14 cellular contexts compared by ENCODE assay signal in the genomic region with DNA sequence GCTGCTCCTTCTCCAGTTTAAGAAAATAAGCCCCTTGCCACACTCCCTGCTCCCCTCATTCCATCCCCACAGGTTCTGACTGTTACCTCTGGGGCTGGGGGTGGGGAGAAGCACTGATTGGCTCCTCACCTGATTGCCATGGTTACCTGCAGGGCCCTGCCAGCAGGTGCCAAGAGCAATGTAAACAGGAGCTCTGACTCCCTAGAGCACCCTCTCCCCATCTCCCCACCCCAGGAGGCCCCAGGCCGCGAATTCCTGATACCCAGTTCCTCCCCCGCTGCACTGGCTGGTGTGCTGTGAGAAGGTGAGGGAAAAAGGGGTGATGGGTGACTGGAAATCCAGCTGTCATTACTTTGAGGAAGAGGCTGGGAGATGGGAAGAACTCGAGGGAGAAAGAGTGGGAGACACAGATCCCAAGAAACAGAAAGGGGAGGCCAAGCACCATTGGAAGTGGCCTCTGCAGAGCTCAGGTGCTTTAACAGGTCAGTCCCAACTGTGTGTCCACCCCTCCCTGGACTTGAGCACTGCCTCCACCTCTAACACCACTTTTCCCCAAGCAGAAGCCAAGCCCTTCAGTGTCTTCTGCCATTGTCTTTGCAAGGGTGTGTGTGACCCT. TPM values are rescaled to one million over a fixed set of nuclear protein-coding genes. Genes with fewer than 3 reads are reported as not detected.
A peak's percentile ranks its signal among the peaks of the same experiment; 100 is the strongest.
DNase-seq lines count a peak whose midpoint lies in the region; ATAC-seq lines count a peak whose summit lies in the region.
"Had no signal": no experiment of that assay in that cellular context is flagged by ENCODE, and none has a peak within 500 bp of the region (broad histone marks: within the 10 kb centered on the region; RNA-seq: fewer than 3 reads in every experiment).

No MANE protein-coding gene starts in this region.

- no CpG with 5 or more reads among the region's 4 CpGs for WGBS in trophoblast cell (ENCODE audit: extremely low coverage, insufficient coverage, insufficient read length)

- H3K79me2 ChIP-seq in trophoblast cell (ENCODE audit: control insufficient read depth, insufficient read depth, low read length, poor library complexity) = peaks cover 30% of the 10 kb centered on the region

- peaks cover 9% of the 10 kb centered on the region for H3K79me1 ChIP-seq in trophoblast cell (ENCODE audit: low read length)

- peaks cover 35% of the 10 kb centered on the region in 2 experiments for H3K36me3 ChIP-seq in trophoblast cell (ENCODE audit: control insufficient read depth in 1 of 2, insufficient read depth in 2 of 2, low read length in 2 of 2)

- no peak overlapping the region for H2BK120ac ChIP-seq in trophoblast cell (ENCODE audit: insufficient read depth, low read length, poor library complexity)

- H4K91ac ChIP-seq in trophoblast cell (ENCODE audit: low read depth, low read length) = no peak overlapping the region

- no peak overlapping the region for H2BK5ac ChIP-seq in trophoblast cell (ENCODE audit: low read depth, low read length, poor library complexity)

- H4K8ac ChIP-seq in trophoblast cell (ENCODE audit: low read depth, low read length) = no peak overlapping the region

- H3K18ac ChIP-seq in trophoblast cell (ENCODE audit: low read length) = no peak overlapping the region

- H3K4me2 ChIP-seq in trophoblast cell (ENCODE audit: low read length) = no peak overlapping the region

- no peaks in the 10 kb centered on the region for H3K27me3 ChIP-seq in trophoblast cell (ENCODE audit: insufficient read depth, low read length)

- H2BK12ac ChIP-seq in trophoblast cell (ENCODE audit: low read length) = no peak overlapping the region

- no peak overlapping the region for H3K14ac ChIP-seq in trophoblast cell (ENCODE audit: low read length)

- H2AFZ ChIP-seq in trophoblast cell (ENCODE audit: insufficient read depth, low read length, poor library complexity) = no peak overlapping the region
- H2AFZ ChIP-seq: parathyroid adenoma had no signal

- no peak overlapping the region for H3K23ac ChIP-seq in trophoblast cell (ENCODE audit: low read length)

- H3K9me3 ChIP-seq in trophoblast cell (ENCODE audit: insufficient read depth, low read depth, low read length) = no peaks in the 10 kb centered on the region

- H3K9ac ChIP-seq in trophoblast cell (ENCODE audit: low read length) = no peak overlapping the region
- H3K9ac ChIP-seq: parathyroid adenoma had no signal

- peaks cover 8 to 15% of the 10 kb centered on the region in 2 experiments for H3K4me1 ChIP-seq in trophoblast cell (ENCODE audit: control insufficient read depth in 1 of 2, insufficient read depth in 2 of 2, low read length in 2 of 2)

- ATAC-seq in HG02798 (IDR thresholded peaks at IDR 0.05; ENCODE audit: poor library complexity, unreplicated experiment) = no peak
- ATAC-seq in GM19463 (IDR thresholded peaks at IDR 0.05; ENCODE audit: unreplicated experiment) = no peak

- H4K12ac ChIP-seq in trophoblast cell (ENCODE audit: low read depth, low read length) = no peak overlapping the region

- H3K27ac ChIP-seq in trophoblast cell (ENCODE audit: low read depth, low read length) = no peak overlapping the region
- H3K27ac ChIP-seq: parathyroid adenoma had no signal

- H3K4me3 ChIP-seq in trophoblast cell (ENCODE audit: low read depth, low read length) = no peak overlapping the region

- peak overlapping the region; percentile 77 for H3K4ac ChIP-seq in trophoblast cell (ENCODE audit: low read depth, low read length)

- no peak overlapping the region for H2AK5ac ChIP-seq in trophoblast cell (ENCODE audit: low read length)

- DNase-seq in NCI-H2196 treated with DMSO at 0.1 percent for 48 hours (lab: John Stamatoyannopoulos, UW; ENCODE audit: unreplicated experiment) (peak; percentile 11), NCI-H2196 (lab: John Stamatoyannopoulos, UW; ENCODE audit: unreplicated experiment) (no peak), NCI-H2029 treated with DMSO at 0.1 percent for 48 hours (lab: John Stamatoyannopoulos, UW) (peak; percentile 27), ecto neural progenitor cell (ENCODE audit: low spot score) (peak; percentile 47), trophoblast cell (no peak), HPDE6-E6E7 (ENCODE audit: extremely low spot score) (no peak)
- DNase-seq: activated CD4-positive, alpha-beta memory T cell treated with anti-CD3 and anti-CD28 coated beads, Interleukin-2, amount 10 ng/mL, durations not matched to agents 7 days and 5 days; IMR-90; NCI-H82; stimulated activated CD4-positive, alpha-beta T cell treated with anti-CD3 and anti-CD28 coated beads, Interleukin-1b, Interleukin-23, amount 100 ng/mL, for 48 hours; T-helper 1 cell had no signal

RNA-seq across cellular contexts. Expression of gene PCGF2, which starts 4.5 kb away (rescaled TPM):
- 42.2 and 42.5 TPM in 2 replicates for polyA plus RNA-seq in trophoblast cell (2013)

RNA-seq across cellular contexts. Expression of gene PSMB3, which starts 8.9 kb away (rescaled TPM):
- polyA plus RNA-seq in trophoblast cell (2013) = 299 and 301 TPM in 2 replicates

RNA-seq across cellular contexts. Expression of gene CISD3, which starts 13.5 kb away (rescaled TPM):
- 7.1 and 7.8 TPM in 2 replicates for polyA plus RNA-seq in trophoblast cell (2013)

RNA-seq across cellular contexts. Expression of gene MLLT6, which starts 38.6 kb away (rescaled TPM):
- 15.3 and 16.2 TPM in 2 replicates for polyA plus RNA-seq in trophoblast cell (2013)

RNA-seq across cellular contexts. Expression of gene PIP4K2B, which starts 55.7 kb away (rescaled TPM):
- polyA plus RNA-seq in trophoblast cell (2013) = 22.1 and 25.2 TPM in 2 replicates

Comparison
In these comparisons a context has a peak if more than half of its experiments do, and no peak if none do; other contexts are left out.
1. DNase-seq: peak in NCI-H2196 treated with DMSO at 0.1 percent for 48 hours (single experiment), NCI-H2029 treated with DMSO at 0.1 percent for 48 hours (single experiment) and ecto neural progenitor cell (single experiment); none in NCI-H2196 (single experiment), trophoblast cell (0 of 2) and HPDE6-E6E7 (single experiment).